In genomic region chr22:37138879-37139561, GRCh38 we compare ENCODE assay signal across 16 cellular contexts. TPM values are rescaled to one million over a fixed set of nuclear protein-coding genes. Genes with fewer than 3 reads are reported as not detected.
DNase-seq lines count a peak whose midpoint lies in the region; ATAC-seq and TF ChIP-seq lines count a peak whose summit lies in the region.
"Had no signal": no experiment of that assay in that cellular context is flagged by ENCODE, and none has a peak within 500 bp of the region (broad histone marks: within the 10 kb centered on the region; RNA-seq: fewer than 3 reads in every experiment).

No MANE protein-coding gene starts in this region.

- no peaks in the 10 kb centered on the region for H3K9me3 Mint-ChIP-seq in CD4-positive, alpha-beta memory T cell
- H3K9me3 Mint-ChIP-seq in activated T-helper 1 cell treated with anti-CD3 and anti-CD28 coated beads, Interleukin-12 subunit alpha, Interleukin-12 subunit beta, Interleukin-2, Interleukin-4 antibody, amounts not matched to agents 30 ng/mL and 10 ng/mL and 1 ng/mL, durations not matched to agents 14 hours and 24 hours and 36 hours, result no peaks in the 10 kb centered on the region
- H3K9me3 Mint-ChIP-seq in CD14-positive monocyte, result peaks cover 0 to 1% (median 0%) of the 10 kb centered on the region in 7 donors

- POLR2A ChIA-PET in CD4-positive, alpha-beta memory T cell (lab: Charles Lee; ENCODE audit: partially characterized antibody), result interaction anchor here (1.2 to 3.4 kb wide), 2 partner anchors 9 to 11 kb away, joined by 5 to 18 read pairs; partner anchors contain the start of gene IL2RB
- POLR2A ChIA-PET in HEK293 (lab: Yijun Ruan, JAX), result no interaction called here

- ATAC-seq in GM21360 (IDR thresholded peaks at IDR 0.05; ENCODE audit: unreplicated experiment) (no peak), HG02763 (IDR thresholded peaks at IDR 0.05; ENCODE audit: unreplicated experiment) (no peak), GM18498 (IDR thresholded peaks at IDR 0.05; ENCODE audit: unreplicated experiment) (no peak)
- ATAC-seq: esophagus mucosa, heart left ventricle had no signal

- H3K27ac Mint-ChIP-seq in CD4-positive, alpha-beta memory T cell, result peak overlapping the region; percentile 56 to 91 (median 78)
- H3K27ac Mint-ChIP-seq in activated T-helper 1 cell treated with anti-CD3 and anti-CD28 coated beads, Interleukin-12 subunit alpha, Interleukin-12 subunit beta, Interleukin-2, Interleukin-4 antibody, amounts not matched to agents 30 ng/mL and 10 ng/mL and 1 ng/mL, durations not matched to agents 14 hours and 24 hours and 36 hours, result peak overlapping the region; percentile 91
- H3K27ac Mint-ChIP-seq in CD14-positive monocyte, result no peak overlapping the region

- H3K4me1 ChIP-seq in CD4-positive, alpha-beta memory T cell (ENCODE audit: insufficient read depth, low read length), result peaks cover 23% of the 10 kb centered on the region
- no peaks in the 10 kb centered on the region for H3K4me1 ChIP-seq in HEK293 (ENCODE audit: control insufficient read depth, insufficient read depth, low read length)
- H3K4me1 ChIP-seq: heart left ventricle had no signal

- H3K4me3 ChIP-seq in CD4-positive, alpha-beta memory T cell (ENCODE audit: low read length in 2 of 2), result no peak overlapping the region
- no peak overlapping the region for H3K4me3 ChIP-seq in HEK293 (ENCODE audit: low read depth, low read length)
- H3K4me3 ChIP-seq: BLaER1, heart left ventricle had no signal

- peak overlapping the region; percentile 14 for H3K27ac ChIP-seq in CD4-positive, alpha-beta memory T cell (ENCODE audit: low read depth, low read length)
- no peak overlapping the region for H3K27ac ChIP-seq in HEK293 (ENCODE audit: extremely low read depth, low read depth, low read length)
- H3K27ac ChIP-seq: BLaER1, heart left ventricle, VCaP had no signal

- no peaks in the 10 kb centered on the region for H3K27me3 ChIP-seq in CD4-positive, alpha-beta memory T cell (ENCODE audit: insufficient read depth, low read length)
- H3K27me3 ChIP-seq: BLaER1 had no signal

- intact Hi-C loops in CD4-positive, alpha-beta memory T cell (cut with micrococcal nuclease), result no loop called here
- intact Hi-C loops in activated T-helper 1 cell treated with anti-CD3 and anti-CD28 coated beads, Interleukin-12 subunit alpha, Interleukin-12 subunit beta, Interleukin-2, Interleukin-4 antibody, amounts not matched to agents 30 ng/mL and 10 ng/mL and 1 ng/mL, durations not matched to agents 14 hours and 24 hours and 36 hours (cut with micrococcal nuclease), result loop anchor here (1.0 to 2.0 kb wide), 3 partner anchors 10 to 23 kb away; partner anchors contain the start of gene IL2RB
- intact Hi-C loops in CD14-positive monocyte (cut with micrococcal nuclease), result no loop called here

- peaks cover 93% of the 10 kb centered on the region for H3K36me3 ChIP-seq in CD4-positive, alpha-beta memory T cell (ENCODE audit: insufficient read depth, low read length)
- no peaks in the 10 kb centered on the region for H3K36me3 ChIP-seq in HEK293 (ENCODE audit: control insufficient read depth in 2 of 2, insufficient read depth in 1 of 2, low read length in 2 of 2)
- H3K36me3 ChIP-seq: BLaER1, heart left ventricle had no signal

- no peak overlapping the region for H3K4me3 Mint-ChIP-seq in CD4-positive, alpha-beta memory T cell
- H3K4me3 Mint-ChIP-seq in activated T-helper 1 cell treated with anti-CD3 and anti-CD28 coated beads, Interleukin-12 subunit alpha, Interleukin-12 subunit beta, Interleukin-2, Interleukin-4 antibody, amounts not matched to agents 30 ng/mL and 10 ng/mL and 1 ng/mL, durations not matched to agents 14 hours and 24 hours and 36 hours, result peak overlapping the region; percentile 21
- H3K4me3 Mint-ChIP-seq in CD14-positive monocyte, result no peak overlapping the region

- CTCF ChIA-PET in CD4-positive, alpha-beta memory T cell (lab: Charles Lee; ENCODE audit: partially characterized antibody), result interaction anchor here (1.7 kb wide), 1 partner anchor 9 kb away, joined by 5 read pairs; no protein-coding TSS in a partner anchor
- CTCF ChIA-PET in HEK293 (lab: Yijun Ruan, JAX), result interaction anchor here (1.2 kb wide), 1 partner anchor 60 kb away, joined by 3 read pairs; no protein-coding TSS in a partner anchor

- DNase-seq in CD4-positive, alpha-beta memory T cell, result no peak
- no peak for DNase-seq in activated T-helper 1 cell treated with anti-CD3 and anti-CD28 coated beads, Interleukin-12 subunit alpha, Interleukin-12 subunit beta, Interleukin-2, Interleukin-4 antibody, amounts not matched to agents 30 ng/mL and 10 ng/mL and 1 ng/mL, durations not matched to agents 14 hours and 24 hours and 36 hours (ENCODE audit: low spot score)
- peak; percentile 24 for DNase-seq in myocyte (ENCODE audit: low read depth)
- DNase-seq in CD14-positive monocyte (ENCODE audit: low spot score), result no peak
- DNase-seq: cortex of kidney, DMS79, heart left ventricle, trophoblast cell had no signal

- H3K4me1 Mint-ChIP-seq in CD4-positive, alpha-beta memory T cell, result peaks cover 5 to 32% (median 10%) of the 10 kb centered on the region in 4 donors
- H3K4me1 Mint-ChIP-seq in activated T-helper 1 cell treated with anti-CD3 and anti-CD28 coated beads, Interleukin-12 subunit alpha, Interleukin-12 subunit beta, Interleukin-2, Interleukin-4 antibody, amounts not matched to agents 30 ng/mL and 10 ng/mL and 1 ng/mL, durations not matched to agents 14 hours and 24 hours and 36 hours (ENCODE audit: low read depth), result peaks cover 50% of the 10 kb centered on the region
- no peaks in the 10 kb centered on the region for H3K4me1 Mint-ChIP-seq in CD14-positive monocyte

- no peaks in the 10 kb centered on the region for H3K9me3 ChIP-seq in CD4-positive, alpha-beta memory T cell (ENCODE audit: control insufficient read depth in 1 of 2, low read length in 2 of 2)
- no peaks in the 10 kb centered on the region for H3K9me3 ChIP-seq in HEK293 (ENCODE audit: control insufficient read depth, insufficient read depth, low read depth, low read length)
- H3K9me3 ChIP-seq: BLaER1, heart left ventricle had no signal

- no peaks in the 10 kb centered on the region for H3K27me3 Mint-ChIP-seq in CD4-positive, alpha-beta memory T cell
- H3K27me3 Mint-ChIP-seq in activated T-helper 1 cell treated with anti-CD3 and anti-CD28 coated beads, Interleukin-12 subunit alpha, Interleukin-12 subunit beta, Interleukin-2, Interleukin-4 antibody, amounts not matched to agents 30 ng/mL and 10 ng/mL and 1 ng/mL, durations not matched to agents 14 hours and 24 hours and 36 hours (ENCODE audit: insufficient read depth), result no peaks in the 10 kb centered on the region
- peaks cover 0 to 9% (median 1%) of the 10 kb centered on the region in 3 donors for H3K27me3 Mint-ChIP-seq in CD14-positive monocyte (ENCODE audit: low read depth in 3 of 3)

- peaks cover 47 to 78% of the 10 kb centered on the region in 2 donors for H3K36me3 Mint-ChIP-seq in CD4-positive, alpha-beta memory T cell
- peaks cover 56% of the 10 kb centered on the region for H3K36me3 Mint-ChIP-seq in activated T-helper 1 cell treated with anti-CD3 and anti-CD28 coated beads, Interleukin-12 subunit alpha, Interleukin-12 subunit beta, Interleukin-2, Interleukin-4 antibody, amounts not matched to agents 30 ng/mL and 10 ng/mL and 1 ng/mL, durations not matched to agents 14 hours and 24 hours and 36 hours (ENCODE audit: low read depth)
- H3K36me3 Mint-ChIP-seq in CD14-positive monocyte, result no peaks in the 10 kb centered on the region

- TF ChIP-seq CTCF in HEK293 (tag by site-specific recombination; IDR thresholded peaks at IDR 0.05) (no peak), CD14-positive monocyte (IDR thresholded peaks at IDR 0.05) (no peak)

TF ChIP-seq in HEK293, 187 proteins besides CTCF, POLR2A, EP300 and RAD21 (continues in another document):
- TF ChIP-seq, protein P1, sequence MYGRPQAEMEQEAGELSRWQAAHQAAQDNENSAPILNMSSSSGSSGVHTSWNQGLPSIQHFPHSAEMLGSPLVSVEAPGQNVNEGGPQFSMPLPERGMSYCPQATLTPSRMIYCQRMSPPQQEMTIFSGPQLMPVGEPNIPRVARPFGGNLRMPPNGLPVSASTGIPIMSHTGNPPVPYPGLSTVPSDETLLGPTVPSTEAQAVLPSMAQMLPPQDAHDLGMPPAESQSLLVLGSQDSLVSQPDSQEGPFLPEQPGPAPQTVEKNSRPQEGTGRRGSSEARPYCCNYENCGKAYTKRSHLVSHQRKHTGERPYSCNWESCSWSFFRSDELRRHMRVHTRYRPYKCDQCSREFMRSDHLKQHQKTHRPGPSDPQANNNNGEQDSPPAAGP (tag by site-specific recombination; IDR thresholded peaks at IDR 0.05), result 0 out of 2 replicates have a peak, but pooled peaks have one; percentile 14
- TF ChIP-seq ZNF555 (tag by site-specific recombination; conservative IDR thresholded peaks at IDR 0.05) (no peak), ZNF473 (tag by site-specific recombination; IDR thresholded peaks at IDR 0.05) (no peak), ZNF521 (tag by site-specific recombination; IDR thresholded peaks at IDR 0.05) (no peak), ZNF341 (tag by site-specific recombination; IDR thresholded peaks at IDR 0.05; ENCODE audit: low read depth) (peak; percentile 42; the same call in 1 of the 2 replicates), ZNF701 (tag by site-specific recombination; IDR thresholded peaks at IDR 0.05) (no peak), ZNF157 (tag by site-specific recombination; IDR thresholded peaks at IDR 0.05) (no peak)

RNA-seq across cellular contexts. Expression of gene IL2RB, which starts 10.7 kb away (rescaled TPM):
- 10 to 100 TPM; 55.4 to 63.8 TPM for total RNA-seq in CD4-positive, alpha-beta memory T cell
- 100 to 1,000 TPM in 1 of 2 donors, 10 to 100 TPM in 1; 37.6 to 107 TPM for polyA plus RNA-seq in CD4-positive, alpha-beta memory T cell
- 273 and 278 TPM in 2 replicates for total RNA-seq in activated T-helper 1 cell treated with anti-CD3 and anti-CD28 coated beads, Interleukin-12 subunit alpha, Interleukin-12 subunit beta, Interleukin-2, Interleukin-4 antibody, amounts not matched to agents 30 ng/mL and 10 ng/mL and 1 ng/mL, durations not matched to agents 14 hours and 24 hours and 36 hours
- total RNA-seq in myocyte, result not detected in 2 replicates
- not detected for polyA plus RNA-seq in myocyte (2012)
- polyA plus RNA-seq in CD14-positive monocyte, result 1 to 10 TPM in 1 of 2 donors, under 1 TPM in 1; 0.60 to 1.7 TPM

RNA-seq across cellular contexts. Expression of gene TMPRSS6, which starts 29.5 kb away (rescaled TPM):
- under 1 TPM; 0.61 to 0.90 TPM for total RNA-seq in CD4-positive, alpha-beta memory T cell
- polyA plus RNA-seq in CD4-positive, alpha-beta memory T cell, result not detected
- 2.3 and 3.3 TPM in 2 replicates for total RNA-seq in activated T-helper 1 cell treated with anti-CD3 and anti-CD28 coated beads, Interleukin-12 subunit alpha, Interleukin-12 subunit beta, Interleukin-2, Interleukin-4 antibody, amounts not matched to agents 30 ng/mL and 10 ng/mL and 1 ng/mL, durations not matched to agents 14 hours and 24 hours and 36 hours
- not detected in 2 replicates for total RNA-seq in myocyte
- not detected for polyA plus RNA-seq in myocyte (2012)
- polyA plus RNA-seq in CD14-positive monocyte, result not detected
- total RNA-seq: esophagus mucosa, pulmonary artery endothelial cell had no signal
- polyA plus RNA-seq: heart left ventricle had no signal

RNA-seq across cellular contexts. Expression of gene C1QTNF6, which starts 49.0 kb away (rescaled TPM):
- total RNA-seq in CD4-positive, alpha-beta memory T cell, result 10 to 100 TPM; 23.1 to 24.8 TPM
- polyA plus RNA-seq in CD4-positive, alpha-beta memory T cell, result under 1 TPM; 0.49 to 0.89 TPM
- 4.8 and 4.9 TPM in 2 replicates for total RNA-seq in activated T-helper 1 cell treated with anti-CD3 and anti-CD28 coated beads, Interleukin-12 subunit alpha, Interleukin-12 subunit beta, Interleukin-2, Interleukin-4 antibody, amounts not matched to agents 30 ng/mL and 10 ng/mL and 1 ng/mL, durations not matched to agents 14 hours and 24 hours and 36 hours
- total RNA-seq in myocyte, result 3.7 and 3.8 TPM in 2 replicates
- polyA plus RNA-seq in myocyte (2012), result 6.5 TPM
- under 1 TPM; 0.14 to 0.24 TPM for polyA plus RNA-seq in CD14-positive monocyte

Comparison
In these comparisons a context has a peak if more than half of its experiments do, and no peak if none do; other contexts are left out.
1. H3K27ac Mint-ChIP-seq: peak in CD4-positive, alpha-beta memory T cell (7 of 7) and activated T-helper 1 cell treated with anti-CD3 and anti-CD28 coated beads, Interleukin-12 subunit alpha, Interleukin-12 subunit beta, Interleukin-2, Interleukin-4 antibody, amounts not matched to agents 30 ng/mL and 10 ng/mL and 1 ng/mL, durations not matched to agents 14 hours and 24 hours and 36 hours (single experiment); none in CD14-positive monocyte (0 of 7).
2. RNA of gene IL2RB, which starts 10.7 kb away (total RNA-seq): 273 to 278 TPM in activated T-helper 1 cell treated with anti-CD3 and anti-CD28 coated beads, Interleukin-12 subunit alpha, Interleukin-12 subunit beta, Interleukin-2, Interleukin-4 antibody, amounts not matched to agents 30 ng/mL and 10 ng/mL and 1 ng/mL, durations not matched to agents 14 hours and 24 hours and 36 hours and 55.4 to 63.8 TPM in CD4-positive, alpha-beta memory T cell; not detected in myocyte; every median in the first group is over 10 times any median in the second.